ENCODE assay signal across 8 cellular contexts in the genomic region with DNA sequence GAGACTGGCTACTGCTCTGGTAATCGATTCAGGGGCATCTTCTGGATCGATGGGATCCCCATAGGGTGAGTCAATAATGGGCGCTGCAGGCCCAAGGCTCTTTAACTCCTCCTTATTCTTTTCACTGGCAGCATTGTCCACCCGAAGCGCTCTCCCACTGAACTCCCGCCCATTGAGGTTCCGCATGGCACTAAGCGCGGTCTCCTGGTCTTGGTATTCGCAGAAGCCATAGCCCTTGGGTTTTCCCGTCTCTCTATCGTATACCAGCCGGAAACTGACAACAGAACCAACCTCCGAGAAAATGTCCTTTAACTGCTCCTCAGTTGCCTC. TPM values are rescaled to one million over a fixed set of nuclear protein-coding genes. Genes with fewer than 3 reads are reported as not detected.
DNase-seq lines count a peak whose midpoint lies in the region; ATAC-seq and TF ChIP-seq lines count a peak whose summit lies in the region.

No MANE protein-coding gene starts in this region.

- no peaks in the 10 kb centered on the region for H3K9me3 Mint-ChIP-seq in chondrocyte (ENCODE audit: low read depth)

- H3K79me2 ChIP-seq in GM23248 (ENCODE audit: insufficient read depth), result peaks cover 44% of the 10 kb centered on the region
- peaks cover 41% of the 10 kb centered on the region for H3K79me2 ChIP-seq in Loucy (ENCODE audit: insufficient read depth, low read length)

- intact Hi-C loops in aorta (cut with DNase I), result no loop called here

- H3K4me3 Mint-ChIP-seq in chondrocyte (ENCODE audit: unreplicated experiment), result peak overlapping the region; percentile 99

- H3K4me2 ChIP-seq in GM23248 (ENCODE audit: unreplicated experiment) (peak overlapping the region; percentile 87), Loucy (ENCODE audit: low read depth, low read length, poor library complexity, severe bottlenecking) (peak overlapping the region; percentile 100)

- H3K4me3 ChIP-seq in GM08714 (ENCODE audit: low read length) (peak overlapping the region; percentile 85), GM23248 (peak overlapping the region; percentile 97), Loucy (ENCODE audit: low read length, poor library complexity, severe bottlenecking) (peak overlapping the region; percentile 88), mononuclear cell (ENCODE audit: low read length) (peak overlapping the region; percentile 93), aorta (ENCODE audit: low read length in 2 of 2) (peak overlapping the region; percentile 60 to 98)

- no peaks in the 10 kb centered on the region for H3K9me3 ChIP-seq in GM23248 (ENCODE audit: low read depth)
- H3K9me3 ChIP-seq in Loucy (ENCODE audit: insufficient read depth, low read depth, low read length), result no peaks in the 10 kb centered on the region
- no peaks in the 10 kb centered on the region for H3K9me3 ChIP-seq in mononuclear cell (ENCODE audit: low read depth, low read length)
- H3K9me3 ChIP-seq in aorta (ENCODE audit: control insufficient read depth, low read length), result no peaks in the 10 kb centered on the region

- peaks cover 19% of the 10 kb centered on the region for H3K4me1 ChIP-seq in GM23248 (ENCODE audit: insufficient read depth)
- H3K4me1 ChIP-seq in Loucy (ENCODE audit: insufficient read depth, low read length, poor library complexity, severe bottlenecking), result peaks cover 48% of the 10 kb centered on the region
- H3K4me1 ChIP-seq in mononuclear cell (ENCODE audit: insufficient read depth, low read length), result peaks cover 30% of the 10 kb centered on the region
- peaks cover 0 to 4% of the 10 kb centered on the region in 2 donors for H3K4me1 ChIP-seq in aorta (ENCODE audit: control insufficient read depth in 1 of 2, insufficient read depth in 2 of 2, low read length in 2 of 2)

- H3K9me2 ChIP-seq in GM23248 (ENCODE audit: insufficient read depth) (no peaks in the 10 kb centered on the region), Loucy (replicated peaks; ENCODE audit: low read depth, low read length) (no peaks in the 10 kb centered on the region)

- WGBS in GM23248 (ENCODE audit: low coverage in 1 of 2, low lambda C conversion rate in 2 of 2, missing lambda C conversion rate in 2 of 2), 2 experiments, result 2 to 3% methylated on average over 14 of the region's 14 CpGs
- WGBS in aorta, 2 donors, result 0% methylated on average over 14 of the region's 14 CpGs

- H2AFZ ChIP-seq in GM23248 (peak overlapping the region; percentile 94), Loucy (ENCODE audit: low read length) (peak overlapping the region; percentile 97)

- 0 out of 2 replicates have a peak, but pooled peaks cover 3% of the 10 kb centered on the region for H3K36me3 ChIP-seq in GM23248 (ENCODE audit: low read depth)
- no peaks in the 10 kb centered on the region for H3K36me3 ChIP-seq in Loucy (ENCODE audit: insufficient read depth, low read length)
- H3K36me3 ChIP-seq in aorta (ENCODE audit: control insufficient read depth in 1 of 2, insufficient read depth in 2 of 2, low read length in 1 of 2), result no peaks in the 10 kb centered on the region

- peak; percentile 55 for ATAC-seq in aorta (ENCODE audit: low FRiP score)

- peak overlapping the region; percentile 92 for H3K9ac ChIP-seq in GM23248
- H3K9ac ChIP-seq in Loucy (ENCODE audit: low read depth, low read length, poor library complexity, severe bottlenecking), result peak overlapping the region; percentile 98

- H3K27me3 ChIP-seq in GM23248 (replicated peaks; ENCODE audit: insufficient read depth) (no peaks in the 10 kb centered on the region), Loucy (ENCODE audit: insufficient read depth, low read length, poor library complexity, severe bottlenecking) (peaks cover 5% of the 10 kb centered on the region), mononuclear cell (ENCODE audit: insufficient read depth, low read length) (no peaks in the 10 kb centered on the region), aorta (ENCODE audit: control insufficient read depth in 1 of 2, insufficient read depth in 2 of 2, low read length in 1 of 2) (no peaks in the 10 kb centered on the region)

- DNase-seq in GM23248 (peak; percentile 72), chondrocyte (ENCODE audit: low spot score) (no peak), aorta (peak in 1 of 2 donors; percentile 54), iPS-NIHi7 (ENCODE audit: extremely low spot score) (no peak), NCI-H1417 (lab: John Stamatoyannopoulos, UW) (no peak)

- peaks cover 36% of the 10 kb centered on the region for H3K4me1 Mint-ChIP-seq in chondrocyte (ENCODE audit: low read depth)

- H3K36me3 Mint-ChIP-seq in chondrocyte (ENCODE audit: low read depth), result peaks cover 12% of the 10 kb centered on the region

- TF ChIP-seq CTCF in Loucy (conservative IDR thresholded peaks at IDR 0.05; ENCODE audit: low read length), result no peak
- no peak for TF ChIP-seq CTCF in chondrocyte (IDR thresholded peaks at IDR 0.05)

- H4K20me1 ChIP-seq in GM23248 (ENCODE audit: insufficient read depth), result no peaks in the 10 kb centered on the region
- peaks cover 46% of the 10 kb centered on the region for H4K20me1 ChIP-seq in Loucy (ENCODE audit: insufficient read depth, low read length, poor library complexity, severe bottlenecking)

- H3K27ac ChIP-seq in GM23248 (peak overlapping the region; percentile 97), aorta (ENCODE audit: low read depth in 1 of 2, low read length in 2 of 2) (peak overlapping the region in 1 of 2 donors; percentile 83)

- H3F3A ChIP-seq in GM23248 (ENCODE audit: insufficient read depth), result 0 out of 2 replicates have a peak, but pooled peaks cover 7% of the 10 kb centered on the region
- no peaks in the 10 kb centered on the region for H3F3A ChIP-seq in Loucy (ENCODE audit: low read depth)

- peak overlapping the region; percentile 100 for H3K27ac Mint-ChIP-seq in chondrocyte (ENCODE audit: unreplicated experiment)

- H3K27me3 Mint-ChIP-seq in chondrocyte (ENCODE audit: low read depth), result no peaks in the 10 kb centered on the region

- in situ Hi-C loops in GM23248 (cut with MboI), result no loop called here

RNA-seq across cellular contexts. Expression of a gene that starts 0.3 kb away (rescaled TPM):
- 16.9 and 19.9 TPM in 2 replicates for total RNA-seq in GM23248 (2014; rRNA removed; shearing (Covaris generic))
- polyA plus RNA-seq in GM23248 (2016; fragmentation: Nextera tagmentation; extraction: Ambion mirVana), result 7.6 and 7.9 TPM in 2 replicates
- 16.0 to 21.6 TPM (median 16.3 TPM) in 3 replicates for total RNA-seq in chondrocyte
- total RNA-seq in mononuclear cell, result 25.5 TPM
- total RNA-seq in aorta, result 10 to 100 TPM; 18.2 to 25.2 TPM
- 10 to 100 TPM in 1 of 2 donors, 1 to 10 TPM in 1; 6.9 to 10.3 TPM for polyA plus RNA-seq in aorta
